ENCODE assay signal across 9 cellular contexts in genomic region chr17:65558683-65559311, GRCh38. TPM values are rescaled to one million over a fixed set of nuclear protein-coding genes. Genes with fewer than 3 reads are reported as not detected.
DNase-seq lines count a peak whose midpoint lies in the region; ATAC-seq, FAIRE-seq and TF ChIP-seq lines count a peak whose summit lies in the region.
"Had no signal": no experiment of that assay in that cellular context is flagged by ENCODE, and none has a peak within 500 bp of the region (broad histone marks: within the 10 kb centered on the region; RNA-seq: fewer than 3 reads in every experiment).

No MANE protein-coding gene starts in this region.

- no peak overlapping the region for H3K4me3 Mint-ChIP-seq in central memory CD8-positive, alpha-beta T cell
- peak overlapping the region; percentile 66 for H3K4me3 Mint-ChIP-seq in natural killer cell treated with Interleukin-12 subunit alpha and Interleukin-12 subunit beta and Interleukin-15 and Interleukin-18, amount 100 ng/mL, for 72 hours
- no peak overlapping the region for H3K4me3 Mint-ChIP-seq in activated T-cell treated with anti-CD3 and anti-CD28 coated beads, Interleukin-2, amount 50 U/mL, for 4 hours

- peaks cover 8% of the 10 kb centered on the region for H3K36me3 Mint-ChIP-seq in central memory CD8-positive, alpha-beta T cell (ENCODE audit: insufficient read depth)
- no peaks in the 10 kb centered on the region for H3K36me3 Mint-ChIP-seq in natural killer cell treated with Interleukin-12 subunit alpha and Interleukin-12 subunit beta and Interleukin-15 and Interleukin-18, amount 100 ng/mL, for 72 hours
- no peaks in the 10 kb centered on the region for H3K36me3 Mint-ChIP-seq in activated T-cell treated with anti-CD3 and anti-CD28 coated beads, Interleukin-2, amount 50 U/mL, for 4 hours (ENCODE audit: insufficient read depth)

- no peak overlapping the region for H2AFZ ChIP-seq in ACC112 (ENCODE audit: low read length, unreplicated experiment)

- TF ChIP-seq POLR2A in GM12891 (IDR thresholded peaks at IDR 0.05; ENCODE audit: low read depth, low read length), result no peak

- H3K4me3 ChIP-seq in ACC112 (ENCODE audit: low read depth, low read length) (peak overlapping the region; percentile 85), HFF-Myc (replicated peaks; ENCODE audit: low read depth, low read length) (peak overlapping the region; percentile 78)

- TF ChIP-seq CTCF in HFF-Myc (IDR thresholded peaks at IDR 0.05; ENCODE audit: low read depth, low read length, missing control alignments), result no peak

- no peaks in the 10 kb centered on the region for H3K79me2 ChIP-seq in ACC112 (ENCODE audit: control insufficient read depth, insufficient read depth, low read length, unreplicated experiment)

- H3K9me3 Mint-ChIP-seq in central memory CD8-positive, alpha-beta T cell, result no peaks in the 10 kb centered on the region
- H3K9me3 Mint-ChIP-seq in natural killer cell treated with Interleukin-12 subunit alpha and Interleukin-12 subunit beta and Interleukin-15 and Interleukin-18, amount 100 ng/mL, for 72 hours, result no peaks in the 10 kb centered on the region
- no peaks in the 10 kb centered on the region for H3K9me3 Mint-ChIP-seq in activated T-cell treated with anti-CD3 and anti-CD28 coated beads, Interleukin-2, amount 50 U/mL, for 4 hours

- no peak for ATAC-seq in central memory CD8-positive, alpha-beta T cell (replicated peaks; ENCODE audit: extremely low read depth, poor library complexity, severe bottlenecking)
- no peak for ATAC-seq in natural killer cell treated with Interleukin-12 subunit alpha and Interleukin-12 subunit beta and Interleukin-15 and Interleukin-18, amount 100 ng/mL, for 72 hours
- no peak for ATAC-seq in GM18907 (IDR thresholded peaks at IDR 0.05; ENCODE audit: unreplicated experiment)
- ATAC-seq in activated T-cell treated with anti-CD3 and anti-CD28 coated beads, Interleukin-2, amount 50 U/mL, for 4 hours, result no peak
- ATAC-seq: left colon had no signal

- no peak for FAIRE-seq in GM12891 (lab: Jason Lieb, UNC)

- no peaks in the 10 kb centered on the region for H3K36me3 ChIP-seq in ACC112 (ENCODE audit: insufficient read depth, low read length)

- no peaks in the 10 kb centered on the region for H3K27me3 ChIP-seq in ACC112 (ENCODE audit: insufficient read depth, low read length)

- H3K27me3 Mint-ChIP-seq in central memory CD8-positive, alpha-beta T cell, result no peaks in the 10 kb centered on the region
- H3K27me3 Mint-ChIP-seq in natural killer cell treated with Interleukin-12 subunit alpha and Interleukin-12 subunit beta and Interleukin-15 and Interleukin-18, amount 100 ng/mL, for 72 hours, result peaks cover 13 to 27% of the 10 kb centered on the region in 2 donors
- no peaks in the 10 kb centered on the region for H3K27me3 Mint-ChIP-seq in activated T-cell treated with anti-CD3 and anti-CD28 coated beads, Interleukin-2, amount 50 U/mL, for 4 hours (ENCODE audit: low read depth)

- no peak overlapping the region for H3K27ac ChIP-seq in ACC112 (ENCODE audit: low read depth, low read length)

- peaks cover 13% of the 10 kb centered on the region for H3K4me1 ChIP-seq in ACC112 (ENCODE audit: control insufficient read depth, insufficient read depth, low read length, unreplicated experiment)

- no peak for DNase-seq in HFF-Myc (ENCODE audit: extremely low read depth, low read depth)
- no peak for DNase-seq in central memory CD8-positive, alpha-beta T cell (ENCODE audit: low spot score in 2 of 2)
- DNase-seq in natural killer cell treated with Interleukin-12 subunit alpha and Interleukin-12 subunit beta and Interleukin-15 and Interleukin-18, amount 100 ng/mL, for 72 hours (ENCODE audit: low spot score), result no peak
- DNase-seq in GM12891 (ENCODE audit: insufficient read length, low spot score), result no peak
- no peak for DNase-seq in OCI-M2 (lab: John Stamatoyannopoulos, UW; ENCODE audit: unreplicated experiment)
- DNase-seq in activated T-cell treated with anti-CD3 and anti-CD28 coated beads, Interleukin-2, amount 50 U/mL, for 4 hours, result no peak

- H3K4me1 Mint-ChIP-seq in central memory CD8-positive, alpha-beta T cell, result peaks cover 22% of the 10 kb centered on the region
- peaks cover 12 to 14% of the 10 kb centered on the region in 2 donors for H3K4me1 Mint-ChIP-seq in natural killer cell treated with Interleukin-12 subunit alpha and Interleukin-12 subunit beta and Interleukin-15 and Interleukin-18, amount 100 ng/mL, for 72 hours (ENCODE audit: low read depth in 2 of 2)
- H3K4me1 Mint-ChIP-seq in activated T-cell treated with anti-CD3 and anti-CD28 coated beads, Interleukin-2, amount 50 U/mL, for 4 hours (ENCODE audit: low read depth), result peaks cover 21% of the 10 kb centered on the region

- H3K27ac Mint-ChIP-seq in central memory CD8-positive, alpha-beta T cell (ENCODE audit: low read depth), result peak overlapping the region; percentile 21
- no peak overlapping the region for H3K27ac Mint-ChIP-seq in natural killer cell treated with Interleukin-12 subunit alpha and Interleukin-12 subunit beta and Interleukin-15 and Interleukin-18, amount 100 ng/mL, for 72 hours

TF ChIP-seq in GM12891, 5 proteins besides CTCF, POLR2A, EP300 and RAD21:
- TF ChIP-seq SPI1 (IDR thresholded peaks at IDR 0.05; ENCODE audit: low read depth, low read length) (no peak), TAF1 (IDR thresholded peaks at IDR 0.05; ENCODE audit: low read depth, low read length) (no peak), PAX5 (IDR thresholded peaks at IDR 0.05; ENCODE audit: insufficient read depth, low read length, severe bottlenecking) (no peak), POU2F2 (IDR thresholded peaks at IDR 0.05; ENCODE audit: low read depth, low read length) (no peak), POLR2AphosphoS5 (IDR thresholded peaks at IDR 0.05; ENCODE audit: low read depth, low read length) (no peak)

RNA-seq across cellular contexts. Expression of gene AXIN2, which starts 2.7 kb away (rescaled TPM):
- total RNA-seq in natural killer cell treated with Interleukin-12 subunit alpha and Interleukin-12 subunit beta and Interleukin-15 and Interleukin-18, amount 100 ng/mL, for 72 hours, result under 1 TPM; 0.55 to 0.95 TPM
- polyA plus RNA-seq in GM12891 (2012; ENCODE audit: low read depth, missing spikeins), result 1.0 TPM
- total RNA-seq in activated T-cell treated with anti-CD3 and anti-CD28 coated beads, Interleukin-2, amount 50 U/mL, for 4 hours, result 10 to 100 TPM in 2 of 3 donors, 1 to 10 TPM in 1; 8.4 to 13.4 (median 11.9) TPM

Comparison
In these comparisons a context has a peak if more than half of its experiments do, and no peak if none do; other contexts are left out.
1. RNA of gene AXIN2, which starts 2.7 kb away (total RNA-seq): 8.4 to 13.4 TPM in activated T-cell treated with anti-CD3 and anti-CD28 coated beads, Interleukin-2, amount 50 U/mL, for 4 hours; 0.55 to 0.95 TPM in natural killer cell treated with Interleukin-12 subunit alpha and Interleukin-12 subunit beta and Interleukin-15 and Interleukin-18, amount 100 ng/mL, for 72 hours; every median in the first group is over 4 times any median in the second.